1 cellular context compared by ENCODE assay signal in the genomic region with DNA sequence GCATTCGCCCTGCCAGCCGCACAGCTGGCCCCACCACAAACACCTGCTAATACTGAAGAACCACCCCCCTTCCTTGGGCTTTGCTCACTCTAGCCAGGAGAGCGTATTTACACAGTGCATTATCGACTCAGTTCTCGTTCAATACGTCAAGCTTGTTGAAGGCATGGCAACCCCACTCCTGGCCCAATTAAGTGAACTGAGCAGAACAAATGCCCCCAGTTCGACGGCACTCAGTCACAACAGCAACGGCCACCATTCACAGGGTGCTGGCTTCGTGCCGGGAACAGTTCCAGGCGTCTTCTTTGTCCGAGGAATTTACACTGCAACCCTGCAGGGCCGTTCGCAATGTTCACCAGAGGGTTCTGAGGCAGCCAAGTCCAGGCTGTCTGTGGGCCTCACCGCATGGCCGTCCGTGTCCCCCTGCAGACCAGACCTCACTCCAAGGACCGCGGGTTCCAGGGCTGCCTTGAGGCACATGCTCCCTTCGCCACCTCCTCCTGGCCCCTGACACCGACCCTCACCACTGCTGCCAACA.
TF ChIP-seq lines count a peak whose summit lies in the region.

No MANE protein-coding gene starts in this region.

TF ChIP-seq in HepG2, 621 proteins besides CTCF, POLR2A, EP300 and RAD21 (continued from another document):
- TF ChIP-seq HOXA3 (CRISPR knock-in tag; IDR thresholded peaks at IDR 0.05) (peak; percentile 35; the same call in 1 of the 2 replicates), HOXA5 (CRISPR knock-in tag; IDR thresholded peaks at IDR 0.05) (0 out of 2 replicates have a peak, but pooled peaks have one; percentile 13), MED1 (CRISPR knock-in tag; IDR thresholded peaks at IDR 0.05) (no peak), TEAD3 (CRISPR knock-in tag; optimal IDR thresholded peaks at IDR 0.05; ENCODE audit: borderline replicate concordance) (no peak), ZNF101 (CRISPR knock-in tag; IDR thresholded peaks at IDR 0.05; ENCODE audit: borderline replicate concordance, low read depth) (no peak), ZNF441 (CRISPR knock-in tag; IDR thresholded peaks at IDR 0.05; ENCODE audit: borderline replicate concordance) (no peak), ZBTB38 (CRISPR knock-in tag; IDR thresholded peaks at IDR 0.05) (0 out of 2 replicates have a peak, but pooled peaks have one; percentile 24), ZNF264 (CRISPR knock-in tag; IDR thresholded peaks at IDR 0.05) (no peak), ISX (CRISPR knock-in tag; conservative IDR thresholded peaks at IDR 0.05) (no peak), ZNF589 (CRISPR knock-in tag; conservative IDR thresholded peaks at IDR 0.05) (0 out of 2 replicates have a peak, but pooled peaks have one; percentile 28), ZNF292 (CRISPR knock-in tag; IDR thresholded peaks at IDR 0.05; ENCODE audit: borderline replicate concordance, low read depth) (peak; percentile 50; the same call in 1 of the 2 replicates), RBM22 (optimal IDR thresholded peaks at IDR 0.05; ENCODE audit: low read length) (no peak), FOXA1 (IDR thresholded peaks at IDR 0.05) (no peak), FOXA1 (CRISPR knock-in tag; IDR thresholded peaks at IDR 0.05) (peak; percentile 77), HHEX (CRISPR knock-in tag; IDR thresholded peaks at IDR 0.05) (peak; percentile 63; the same call in 1 of the 2 replicates), HMG20B (CRISPR knock-in tag; conservative IDR thresholded peaks at IDR 0.05) (no peak), SIX4 (CRISPR knock-in tag; IDR thresholded peaks at IDR 0.05) (no peak)
- TF ChIP-seq, protein P1, sequence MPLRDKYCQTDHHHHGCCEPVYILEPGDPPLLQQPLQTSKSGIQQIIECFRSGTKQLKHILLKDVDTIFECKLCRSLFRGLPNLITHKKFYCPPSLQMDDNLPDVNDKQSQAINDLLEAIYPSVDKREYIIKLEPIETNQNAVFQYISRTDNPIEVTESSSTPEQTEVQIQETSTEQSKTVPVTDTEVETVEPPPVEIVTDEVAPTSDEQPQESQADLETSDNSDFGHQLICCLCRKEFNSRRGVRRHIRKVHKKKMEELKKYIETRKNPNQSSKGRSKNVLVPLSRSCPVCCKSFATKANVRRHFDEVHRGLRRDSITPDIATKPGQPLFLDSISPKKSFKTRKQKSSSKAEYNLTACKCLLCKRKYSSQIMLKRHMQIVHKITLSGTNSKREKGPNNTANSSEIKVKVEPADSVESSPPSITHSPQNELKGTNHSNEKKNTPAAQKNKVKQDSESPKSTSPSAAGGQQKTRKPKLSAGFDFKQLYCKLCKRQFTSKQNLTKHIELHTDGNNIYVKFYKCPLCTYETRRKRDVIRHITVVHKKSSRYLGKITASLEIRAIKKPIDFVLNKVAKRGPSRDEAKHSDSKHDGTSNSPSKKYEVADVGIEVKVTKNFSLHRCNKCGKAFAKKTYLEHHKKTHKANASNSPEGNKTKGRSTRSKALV (CRISPR knock-in tag; IDR thresholded peaks at IDR 0.05) = no peak
- TF ChIP-seq, protein P2, sequence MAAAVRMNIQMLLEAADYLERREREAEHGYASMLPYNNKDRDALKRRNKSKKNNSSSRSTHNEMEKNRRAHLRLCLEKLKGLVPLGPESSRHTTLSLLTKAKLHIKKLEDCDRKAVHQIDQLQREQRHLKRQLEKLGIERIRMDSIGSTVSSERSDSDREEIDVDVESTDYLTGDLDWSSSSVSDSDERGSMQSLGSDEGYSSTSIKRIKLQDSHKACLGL (CRISPR knock-in tag; IDR thresholded peaks at IDR 0.05) = no peak
TF ChIP-seq in HepG2: peak in this region for 49.
